In genomic region chr1:211329764-211330201, GRCh38 we compare ENCODE assay signal across 8 cellular contexts. TPM values are rescaled to one million over a fixed set of nuclear protein-coding genes. Genes with fewer than 3 reads are reported as not detected.
DNase-seq lines count a peak whose midpoint lies in the region; ATAC-seq and TF ChIP-seq lines count a peak whose summit lies in the region.

No MANE protein-coding gene starts in this region.

- in situ Hi-C loops in brain microvascular endothelial cell (cut with HindIII; ENCODE audit: low pct_ligation_motif_present, low sequenced_read_pairs) = no loop called here

- H3K4me3 ChIP-seq in smooth muscle cell (no peak overlapping the region), brain microvascular endothelial cell (ENCODE audit: low read depth, low read length) (no peak overlapping the region)

- WGBS in smooth muscle cell (ENCODE audit: low lambda C conversion rate) = 75% methylated on average over 4 of the region's 4 CpGs

- peaks cover 69% of the 10 kb centered on the region for H4K20me1 ChIP-seq in smooth muscle cell (ENCODE audit: low read depth)

- H3K36me3 Mint-ChIP-seq in immature natural killer cell = no peaks in the 10 kb centered on the region

- H3K27ac ChIP-seq in smooth muscle cell (ENCODE audit: low read depth) = no peak overlapping the region
- H3K27ac ChIP-seq in brain microvascular endothelial cell = no peak overlapping the region

- H3K4me1 ChIP-seq in smooth muscle cell (ENCODE audit: low read depth) = peaks cover 4% of the 10 kb centered on the region

- H3K4me3 Mint-ChIP-seq in immature natural killer cell = peak overlapping the region; percentile 67 to 97 (median 96)

- H3K9me3 ChIP-seq in smooth muscle cell (replicated peaks; ENCODE audit: low read depth) = no peaks in the 10 kb centered on the region

- no peak for DNase-seq in immature natural killer cell
- no peak for DNase-seq in OCI-M2 (lab: John Stamatoyannopoulos, UW; ENCODE audit: unreplicated experiment)
- DNase-seq in smooth muscle cell (lab: John Stamatoyannopoulos, UW; ENCODE audit: unreplicated experiment) = no peak
- no peak for DNase-seq in DMS114 treated with DMSO at 0.1 percent for 48 hours (lab: John Stamatoyannopoulos, UW; ENCODE audit: unreplicated experiment)
- DNase-seq in brain microvascular endothelial cell = no peak

- peaks cover 72% of the 10 kb centered on the region for H3K79me2 ChIP-seq in smooth muscle cell (ENCODE audit: low read depth)

- peaks cover 79 to 93% of the 10 kb centered on the region in 2 donors for H3K4me1 Mint-ChIP-seq in immature natural killer cell

- H3K36me3 ChIP-seq in smooth muscle cell (ENCODE audit: low read depth) (no peaks in the 10 kb centered on the region), brain microvascular endothelial cell (replicated peaks) (no peaks in the 10 kb centered on the region)

- H3K9ac ChIP-seq in smooth muscle cell (ENCODE audit: low read depth) = no peak overlapping the region

- H3K27me3 Mint-ChIP-seq in immature natural killer cell (ENCODE audit: low read depth in 3 of 3) = peaks cover 0 to 9% (median 4%) of the 10 kb centered on the region in 3 donors

- ATAC-seq in GM18502 (IDR thresholded peaks at IDR 0.05; ENCODE audit: poor library complexity, unreplicated experiment) = peak; percentile 55
- peak; percentile 59 for ATAC-seq in GM21515 (IDR thresholded peaks at IDR 0.05; ENCODE audit: unreplicated experiment)
- ATAC-seq in HG03575 (IDR thresholded peaks at IDR 0.05; ENCODE audit: extremely low read depth, insufficient number of reproducible peaks, low FRiP score, unreplicated experiment) = peak; percentile 42

- peak overlapping the region; percentile 75 to 97 (median 92) for H3K27ac Mint-ChIP-seq in immature natural killer cell

- no peaks in the 10 kb centered on the region for H3K27me3 ChIP-seq in smooth muscle cell (ENCODE audit: low read depth)
- no peaks in the 10 kb centered on the region for H3K27me3 ChIP-seq in brain microvascular endothelial cell (replicated peaks)

- H3F3A ChIP-seq in smooth muscle cell (ENCODE audit: low read depth) = no peaks in the 10 kb centered on the region

- H3K9me3 Mint-ChIP-seq in immature natural killer cell = no peaks in the 10 kb centered on the region

- no peak overlapping the region for H3K4me2 ChIP-seq in smooth muscle cell

- TF ChIP-seq CTCF in smooth muscle cell (IDR thresholded peaks at IDR 0.05; ENCODE audit: borderline replicate concordance, insufficient read depth, poor library complexity, severe bottlenecking) (no peak), brain microvascular endothelial cell (IDR thresholded peaks at IDR 0.05; ENCODE audit: low read depth, low read length, missing control alignments) (no peak)

- H2AFZ ChIP-seq in smooth muscle cell (ENCODE audit: low read depth) = no peak overlapping the region

RNA-seq across cellular contexts. Expression of gene TRAF5, which starts 3.1 kb away (rescaled TPM):
- 10 to 100 TPM; 19.6 to 37.0 (median 21.8) TPM for polyA plus RNA-seq in immature natural killer cell
- total RNA-seq in smooth muscle cell = 15.0 and 18.7 TPM in 2 replicates
- polyA plus RNA-seq in smooth muscle cell = 6.1 and 10.2 TPM in 2 replicates
